Comparison of ENCODE assay signal across 8 cellular contexts in the genomic region with DNA sequence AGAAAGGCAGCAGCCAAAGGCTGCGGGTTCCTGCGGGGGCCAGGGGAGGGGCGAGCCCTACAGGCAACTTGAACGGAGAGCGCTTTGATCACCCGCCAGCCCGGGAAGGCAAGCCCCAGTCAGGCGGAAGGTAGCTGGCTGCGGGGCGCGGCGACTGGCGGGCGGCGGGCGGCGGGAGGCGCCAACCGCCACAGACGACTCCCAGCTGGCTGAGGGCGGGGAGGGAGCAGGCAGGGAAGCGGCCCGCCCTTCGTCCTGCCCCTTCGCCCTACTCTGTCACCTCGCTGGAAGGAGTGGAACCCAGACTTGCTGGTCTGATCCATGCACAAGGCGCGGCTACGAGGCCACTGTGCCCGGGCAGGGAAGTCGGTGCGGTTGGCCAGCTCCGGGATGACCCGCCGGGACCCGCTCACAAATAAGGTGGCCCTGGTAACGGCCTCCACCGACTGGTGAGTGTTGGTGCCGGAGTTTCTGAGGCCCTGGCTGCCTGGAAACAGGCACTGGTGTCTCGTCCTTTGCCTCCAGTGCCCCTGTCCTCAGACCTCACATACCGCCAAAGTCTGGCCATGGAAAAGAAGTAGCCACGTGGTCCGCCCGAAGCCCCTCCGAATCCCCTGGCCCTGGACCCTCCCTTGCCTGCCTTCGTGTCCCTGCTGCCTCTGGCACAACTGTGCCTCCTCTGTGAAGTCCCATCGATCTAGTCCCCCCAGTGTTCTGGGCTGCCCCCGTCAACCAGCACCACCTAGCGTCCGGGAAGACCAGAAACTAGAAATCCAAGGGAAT. TPM values are rescaled to one million over a fixed set of nuclear protein-coding genes. Genes with fewer than 3 reads are reported as not detected.
DNase-seq lines count a peak whose midpoint lies in the region; ATAC-seq, FAIRE-seq and TF ChIP-seq lines count a peak whose summit lies in the region.
"Not testable (repeated sequence)": the region's sequence is repeated elsewhere in the genome, so short reads cannot be mapped to it uniquely, and the experiment has no call there.

No MANE protein-coding gene starts in this region.

- H3K27me3 Mint-ChIP-seq in GM23338 (ENCODE audit: insufficient read depth, low read depth, poor library complexity); activated T-helper 17 cell treated with anti-CD3 and anti-CD28 coated beads, Interleukin-2, amount 50 U/mL, for 72 hours: not testable (repeated sequence)

- not testable (repeated sequence) for H3K36me3 Mint-ChIP-seq in GM23338 (ENCODE audit: low read depth); activated T-helper 17 cell treated with anti-CD3 and anti-CD28 coated beads, Interleukin-2, amount 50 U/mL, for 72 hours (ENCODE audit: low read depth)

- H3K4me1 ChIP-seq in GM23338 (ENCODE audit: insufficient read depth); muscle layer of colon (ENCODE audit: insufficient read depth, low read length): not testable (repeated sequence)
- peaks cover 15% of the 10 kb centered on the region for H3K4me1 ChIP-seq in Loucy (ENCODE audit: insufficient read depth, low read length, poor library complexity, severe bottlenecking)

- peak overlapping the region; percentile 44; the same call in 1 of the 2 replicates for H3K27ac Mint-ChIP-seq in GM23338
- H3K27ac Mint-ChIP-seq in activated T-helper 17 cell treated with anti-CD3 and anti-CD28 coated beads, Interleukin-2, amount 50 U/mL, for 72 hours = peak overlapping the region; percentile 93

- peaks cover 16% of the 10 kb centered on the region for H3K9me3 ChIP-seq in Loucy (ENCODE audit: insufficient read depth, low read depth, low read length)
- not testable (repeated sequence) for H3K9me3 ChIP-seq in muscle layer of colon (ENCODE audit: low read length)

- not testable (repeated sequence) for H3K36me3 ChIP-seq in GM23338 (ENCODE audit: insufficient read depth); Loucy (ENCODE audit: insufficient read depth, low read length); muscle layer of colon (ENCODE audit: insufficient read depth, low read length)

- peak overlapping the region; percentile 86 for H3K4me3 Mint-ChIP-seq in GM23338
- H3K4me3 Mint-ChIP-seq in activated T-helper 17 cell treated with anti-CD3 and anti-CD28 coated beads, Interleukin-2, amount 50 U/mL, for 72 hours = peak overlapping the region; percentile 93

- not testable (repeated sequence) for FAIRE-seq in RCC 7860 (lab: Jason Lieb, UNC)

- ATAC-seq in GM23338 = peak; percentile 87
- ATAC-seq in activated T-helper 17 cell treated with anti-CD3 and anti-CD28 coated beads, Interleukin-2, amount 50 U/mL, for 72 hours (replicated peaks) = peak; percentile 89

- H2AFZ ChIP-seq in GM23338 (peak overlapping the region; percentile 93), Loucy (ENCODE audit: low read length) (peak overlapping the region; percentile 97)

- H3K27ac ChIP-seq in GM23338 (ENCODE audit: low read depth) (peak overlapping the region; percentile 39; the same call in 1 of the 2 replicates), muscle layer of colon (ENCODE audit: low read depth, low read length) (peak overlapping the region; percentile 85)

- not testable (repeated sequence) for H3F3A ChIP-seq in GM23338 (replicated peaks; ENCODE audit: low read depth); Loucy (ENCODE audit: low read depth)

- not testable (repeated sequence) for H3K79me2 ChIP-seq in GM23338 (replicated peaks; ENCODE audit: insufficient read depth); Loucy (ENCODE audit: insufficient read depth, low read length)

- not testable (repeated sequence) for H4K20me1 ChIP-seq in GM23338 (replicated peaks; ENCODE audit: insufficient read depth); Loucy (ENCODE audit: insufficient read depth, low read length, poor library complexity, severe bottlenecking)

- H3K4me1 Mint-ChIP-seq in GM23338; activated T-helper 17 cell treated with anti-CD3 and anti-CD28 coated beads, Interleukin-2, amount 50 U/mL, for 72 hours: not testable (repeated sequence)

- peaks cover 15% of the 10 kb centered on the region for H3K9me3 Mint-ChIP-seq in GM23338
- not testable (repeated sequence) for H3K9me3 Mint-ChIP-seq in activated T-helper 17 cell treated with anti-CD3 and anti-CD28 coated beads, Interleukin-2, amount 50 U/mL, for 72 hours

- peak; percentile 50 for DNase-seq in DMS53 treated with DMSO at 0.1 percent for 48 hours (lab: John Stamatoyannopoulos, UW; ENCODE audit: unreplicated experiment)
- DNase-seq in GM23338 (ENCODE audit: low spot score) = peak; percentile 83
- peak; percentile 26 for DNase-seq in RCC 7860 (ENCODE audit: low spot score)
- DNase-seq in fibroblast of gingiva (ENCODE audit: low read depth) = peak; percentile 76
- peak; percentile 19 to 45 for DNase-seq in stimulated activated CD8-positive, alpha-beta memory T cell treated with anti-CD3 and anti-CD28 coated beads, Interleukin-7, amount 100 ng/mL, for 1 hour (ENCODE audit: low read depth in 2 of 2)

- H3K4me2 ChIP-seq in GM23338 (peak overlapping the region; percentile 88), Loucy (ENCODE audit: low read depth, low read length, poor library complexity, severe bottlenecking) (peak overlapping the region; percentile 77)

- TF ChIP-seq CTCF in GM23338 (conservative IDR thresholded peaks at IDR 0.05; ENCODE audit: low read depth in 2 of 2) (peak; percentile 85 to 86), Loucy (conservative IDR thresholded peaks at IDR 0.05; ENCODE audit: low read length) (peak; percentile 85)

- H3K27me3 ChIP-seq in GM23338 (ENCODE audit: insufficient read depth); Loucy (ENCODE audit: insufficient read depth, low read length, poor library complexity, severe bottlenecking); muscle layer of colon (ENCODE audit: control insufficient read depth in 1 of 2, insufficient read depth in 2 of 2, low read length in 2 of 2): not testable (repeated sequence)

- peak overlapping the region; percentile 97 for H3K9ac ChIP-seq in Loucy (ENCODE audit: low read depth, low read length, poor library complexity, severe bottlenecking)
- H3K9ac ChIP-seq in muscle layer of colon (ENCODE audit: low read length) = peak overlapping the region; percentile 47

- H3K9me2 ChIP-seq in GM23338 (ENCODE audit: insufficient read depth); Loucy (replicated peaks; ENCODE audit: low read depth, low read length): not testable (repeated sequence)

- peak overlapping the region; percentile 72 for H3K4me3 ChIP-seq in GM23338
- peak overlapping the region; percentile 97 for H3K4me3 ChIP-seq in Loucy (ENCODE audit: low read length, poor library complexity, severe bottlenecking)
- H3K4me3 ChIP-seq in muscle layer of colon (ENCODE audit: low read depth in 1 of 2, low read length in 2 of 2) = peak overlapping the region; percentile 73 to 85

TF ChIP-seq in GM23338, 12 proteins besides CTCF, POLR2A, EP300 and RAD21:
- peak; percentile 74 for TF ChIP-seq POLR2AphosphoS5 (IDR thresholded peaks at IDR 0.05; ENCODE audit: low read depth)

RNA-seq across cellular contexts. Expression of a gene that starts 15.4 kb away (rescaled TPM):
- total RNA-seq in GM23338 (2014; rRNA removed; shearing (Covaris generic)) = 9.7 and 11.8 TPM in 2 replicates
- 3.7 and 3.8 TPM in 2 replicates for polyA plus RNA-seq in GM23338 (2016; fragmentation: Nextera tagmentation; extraction: Ambion mirVana)
- total RNA-seq in activated T-helper 17 cell treated with anti-CD3 and anti-CD28 coated beads, Interleukin-2, amount 50 U/mL, for 72 hours = 1 to 10 TPM; 2.1 to 4.2 TPM

RNA-seq across cellular contexts. Expression of a gene that starts 35.0 kb away (rescaled TPM):
- total RNA-seq in GM23338 (2014; rRNA removed; shearing (Covaris generic)) = not detected in 2 replicates
- 0.16 TPM in 1 of 2 replicates, not detected in the other for polyA plus RNA-seq in GM23338 (2016; fragmentation: Nextera tagmentation; extraction: Ambion mirVana)
- not detected for total RNA-seq in activated T-helper 17 cell treated with anti-CD3 and anti-CD28 coated beads, Interleukin-2, amount 50 U/mL, for 72 hours

RNA-seq across cellular contexts. Expression of a gene that starts 47.6 kb away (rescaled TPM):
- 6.2 and 6.7 TPM in 2 replicates for total RNA-seq in GM23338 (2014; rRNA removed; shearing (Covaris generic))
- polyA plus RNA-seq in GM23338 (2016; fragmentation: Nextera tagmentation; extraction: Ambion mirVana) = 12.9 and 14.3 TPM in 2 replicates
- total RNA-seq in activated T-helper 17 cell treated with anti-CD3 and anti-CD28 coated beads, Interleukin-2, amount 50 U/mL, for 72 hours = 10 to 100 TPM; 15.8 to 17.9 TPM

RNA-seq across cellular contexts. Expression of a gene that starts 57.7 kb away (rescaled TPM):
- 103 and 112 TPM in 2 replicates for total RNA-seq in GM23338 (2014; rRNA removed; shearing (Covaris generic))
- polyA plus RNA-seq in GM23338 (2016; fragmentation: Nextera tagmentation; extraction: Ambion mirVana) = 53.5 and 57.9 TPM in 2 replicates
- 10 to 100 TPM; 31.4 to 57.6 TPM for total RNA-seq in activated T-helper 17 cell treated with anti-CD3 and anti-CD28 coated beads, Interleukin-2, amount 50 U/mL, for 72 hours

Comparison
In these comparisons a context has a peak if more than half of its experiments do, and no peak if none do; other contexts are left out.
1. Peak in every context shown above with its lines: DNase-seq, ATAC-seq, H3K4me3 ChIP-seq and H3K27ac ChIP-seq.
2. DNase-seq: peak in every context shown above with its lines; median percentile 83 in GM23338; 76 in fibroblast of gingiva; 50 in DMS53 treated with DMSO at 0.1 percent for 48 hours; 32 in stimulated activated CD8-positive, alpha-beta memory T cell treated with anti-CD3 and anti-CD28 coated beads, Interleukin-7, amount 100 ng/mL, for 1 hour; 26 in RCC 7860.